ENCODE assay signal across 7 cellular contexts in the genomic region with DNA sequence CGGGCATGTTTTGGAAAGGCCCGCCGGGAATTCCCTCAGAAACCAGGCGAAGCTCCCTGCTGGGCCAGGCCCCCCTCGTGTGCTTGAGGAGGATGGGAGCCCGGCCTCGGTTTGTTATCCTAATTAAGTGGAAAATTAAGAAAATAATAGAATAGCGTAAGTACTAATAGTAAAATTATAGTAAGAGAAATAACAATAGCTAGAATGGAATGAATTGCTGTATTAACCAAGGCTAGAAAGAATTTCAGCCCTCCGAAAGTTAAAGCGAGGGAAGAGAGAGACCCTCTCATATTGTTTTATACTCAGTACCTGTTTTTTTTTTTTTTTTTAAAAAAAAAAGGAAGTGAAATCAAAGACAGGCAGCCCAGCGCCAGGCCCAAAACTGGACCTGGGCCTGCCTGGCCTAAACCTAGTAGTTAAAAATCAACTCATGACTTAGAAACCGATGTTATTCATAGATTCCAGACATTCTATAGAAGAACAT. TPM values are rescaled to one million over a fixed set of nuclear protein-coding genes. Genes with fewer than 3 reads are reported as not detected.
DNase-seq lines count a peak whose midpoint lies in the region; ATAC-seq, FAIRE-seq and TF ChIP-seq lines count a peak whose summit lies in the region.
"Not testable (repeated sequence)": the region's sequence is repeated elsewhere in the genome, so short reads cannot be mapped to it uniquely, and the experiment has no call there.

No MANE protein-coding gene starts in this region.

- H3K79me2 ChIP-seq in keratinocyte (ENCODE audit: control insufficient read depth, insufficient read depth, low read length): peaks cover 19% of the 10 kb centered on the region

- H3K4me3 ChIP-seq in keratinocyte (ENCODE audit: control insufficient read depth in 2 of 3, extremely low read depth in 1 of 3, insufficient read depth in 2 of 3, low read depth in 1 of 3, low read length in 3 of 3): peak overlapping the region; percentile 89 to 91 (median 91)
- peak overlapping the region; percentile 97 for H3K4me3 ChIP-seq in psoas muscle

- dilution Hi-C loops in keratinocyte (cut with MboI; ENCODE audit: extremely low pct_ligation_motif_present, low sequenced_read_pairs): loop anchor here (25.0 kb wide), 1 partner anchor 184 kb away; a partner anchor contains a TSS

- H3K4me2 ChIP-seq in keratinocyte (ENCODE audit: control insufficient read depth, extremely low read depth, insufficient read depth, low read depth, low read length): peak overlapping the region; percentile 86

- H3K4me1 ChIP-seq in keratinocyte (ENCODE audit: control insufficient read depth, extremely low read depth, insufficient read depth, low read length) (peaks cover 34% of the 10 kb centered on the region), psoas muscle (peaks cover 29% of the 10 kb centered on the region)

- CTCF ChIA-PET in activated B cell treated with CpG ODN at 0.5 μM for 24 hours (lab: Charles Lee): interaction anchor here (0.6 to 3.6 kb wide), 17 partner anchors 10 to 738 kb away, joined by 3 to 51 read pairs (median 4); a partner anchor contains a TSS

- H3K4me3 Mint-ChIP-seq in HFFc6 (peak overlapping the region; percentile 97), activated B cell treated with CpG ODN at 0.5 μM for 24 hours (peak overlapping the region; percentile 92)

- H3K27ac Mint-ChIP-seq in HFFc6 (peak overlapping the region; percentile 96), activated B cell treated with CpG ODN at 0.5 μM for 24 hours (peak overlapping the region; percentile 95)

- intact Hi-C loops in activated B cell treated with CpG ODN at 0.5 μM for 24 hours (cut with micrococcal nuclease) (loop anchor here (1.0 to 10.0 kb wide), 13 partner anchors 10 to 538 kb away; a partner anchor contains a TSS), psoas muscle (cut with DNase I) (loop anchor here in 1 of 2 donors (10.0 kb wide), 1 partner anchor 496 kb away; no protein-coding TSS in a partner anchor)

- not testable (repeated sequence) for H3K9me3 ChIP-seq in keratinocyte (ENCODE audit: control insufficient read depth, low read depth, low read length); psoas muscle

- peak overlapping the region; percentile 78 for H3K27ac ChIP-seq in cingulate gyrus (ENCODE audit: low read depth, low read length)
- peak overlapping the region; percentile 95 for H3K27ac ChIP-seq in keratinocyte (ENCODE audit: control insufficient read depth, insufficient read depth, low read length)
- H3K27ac ChIP-seq in psoas muscle: peak overlapping the region; percentile 100

- H3K4me1 Mint-ChIP-seq in HFFc6 (ENCODE audit: low read depth) (peaks cover 42% of the 10 kb centered on the region), activated B cell treated with CpG ODN at 0.5 μM for 24 hours (peaks cover 54% of the 10 kb centered on the region)

- H3K9me1 ChIP-seq in keratinocyte (ENCODE audit: control insufficient read depth, extremely low read depth, insufficient read depth, low read length): not testable (repeated sequence)

- H3K27me3 Mint-ChIP-seq in HFFc6 (ENCODE audit: insufficient read depth); activated B cell treated with CpG ODN at 0.5 μM for 24 hours: not testable (repeated sequence)

- WGBS in psoas muscle, 3 donors: 13 to 16% (median 15%) methylated on average over 12 of the region's 12 CpGs

- H4K20me1 ChIP-seq in keratinocyte (ENCODE audit: control insufficient read depth, extremely low read depth, insufficient read depth, low read length): not testable (repeated sequence)

- H3K27me3 ChIP-seq in keratinocyte (ENCODE audit: control insufficient read depth, extremely low read depth, insufficient read depth, low read length); psoas muscle (ENCODE audit: insufficient read depth in 3 of 3, low read length in 2 of 3): not testable (repeated sequence)

- H3K9me3 Mint-ChIP-seq in HFFc6, activated B cell treated with CpG ODN at 0.5 μM for 24 hours: not testable (repeated sequence)

- peak; percentile 30 for ATAC-seq in GM18868 (IDR thresholded peaks at IDR 0.05; ENCODE audit: unreplicated experiment)
- ATAC-seq in HG03558 (IDR thresholded peaks at IDR 0.05; ENCODE audit: extremely low read depth, unreplicated experiment): peak; percentile 17
- peak; percentile 25 for ATAC-seq in activated B cell treated with CpG ODN at 0.5 μM for 24 hours (ENCODE audit: low read depth)
- not testable (repeated sequence) for ATAC-seq in psoas muscle

- H2AFZ ChIP-seq in keratinocyte (ENCODE audit: control insufficient read depth, low read length): peak overlapping the region; percentile 29

- POLR2A ChIA-PET in activated B cell treated with CpG ODN at 0.5 μM for 24 hours (lab: Charles Lee): interaction anchor here (0.6 to 6.0 kb wide), 19 partner anchors 9 to 737 kb away, joined by 3 to 125 read pairs (median 10); a partner anchor contains a TSS

- TF ChIP-seq CTCF in HFFc6 (IDR thresholded peaks at IDR 0.05): peak; percentile 1; the same call in 1 of the 2 replicates
- TF ChIP-seq CTCF in activated B cell treated with CpG ODN at 0.5 μM for 24 hours (IDR thresholded peaks at IDR 0.05); keratinocyte (optimal IDR thresholded peaks at IDR 0.05 in 1 of 3, IDR thresholded peaks at IDR 0.05 in 1 of 3, conservative IDR thresholded peaks at IDR 0.05 in 1 of 3; ENCODE audit: extremely low read depth in 1 of 3, insufficient read depth in 2 of 3, low read length in 3 of 3); psoas muscle (IDR thresholded peaks at IDR 0.05): not testable (repeated sequence)

- H3K36me3 Mint-ChIP-seq in HFFc6 (ENCODE audit: low read depth) (peaks cover 34% of the 10 kb centered on the region), activated B cell treated with CpG ODN at 0.5 μM for 24 hours (ENCODE audit: low read depth) (peaks cover 37% of the 10 kb centered on the region)

- H3K36me3 ChIP-seq in keratinocyte (ENCODE audit: control insufficient read depth in 2 of 2, extremely low read depth in 1 of 2, insufficient read depth in 2 of 2, low read length in 2 of 2) (peaks cover 21 to 22% of the 10 kb centered on the region in 2 experiments), psoas muscle (ENCODE audit: insufficient read depth in 1 of 2, low read depth in 1 of 2) (peaks cover 0 to 40% of the 10 kb centered on the region in 2 donors)

- FAIRE-seq in keratinocyte (lab: Jason Lieb, UNC): not testable (repeated sequence)

- H3K9ac ChIP-seq in keratinocyte (ENCODE audit: control insufficient read depth, extremely low read depth, insufficient read depth, low read length): peak overlapping the region; percentile 93

- DNase-seq in HFFc6; activated B cell treated with CpG ODN at 0.5 μM for 24 hours; keratinocyte (ENCODE audit: low read depth, low spot score); psoas muscle: not testable (repeated sequence)

RNA-seq across cellular contexts. Expression of a gene that starts 0.5 kb away (rescaled TPM):
- total RNA-seq in HFFc6 (2021; fragmentation: NEBNext Ultra II Directional; extraction: Animal tissue kit (Norgen Biotek cat#: 25700)): 10 to 100 TPM; 26.4 to 32.8 (median 30.0) TPM
- total RNA-seq in activated B cell treated with CpG ODN at 0.5 μM for 24 hours (78.2 and 79.3 TPM in 2 replicates), psoas muscle (10 to 100 TPM; 20.6 to 29.4 (median 25.3) TPM)
- polyA plus RNA-seq in keratinocyte (33.7 to 48.2 TPM (median 41.7 TPM) in 3 replicates), psoas muscle (10 to 100 TPM; 25.0 to 61.2 (median 46.3) TPM)
- 11.2 TPM for polyA plus RNA-seq in keratinocyte (2011; ENCODE audit: low read depth)
- 29.7 and 33.8 TPM in 2 replicates for polyA plus RNA-seq in keratinocyte (2011; cell fraction: cytosol; rRNA removed)
- 32.2 and 35.9 TPM in 2 replicates for polyA plus RNA-seq in keratinocyte (2011; cell fraction: nucleus; rRNA removed)
- polyA plus RNA-seq in keratinocyte (2012; ENCODE audit: low replicate concordance): 12.1 and 43.9 TPM in 2 replicates
- 27.2 to 40.4 TPM (median 35.3 TPM) in 3 replicates for polyA minus RNA-seq in keratinocyte
- polyA minus RNA-seq in keratinocyte (2011; cell fraction: cytosol; rRNA and poly(A)+ RNA removed): 23.6 TPM
- polyA minus RNA-seq in keratinocyte (2011; cell fraction: nucleus; rRNA and poly(A)+ RNA removed): 15.2 and 29.2 TPM in 2 replicates

RNA-seq across cellular contexts. Expression of a gene that starts 23.2 kb away (rescaled TPM):
- 1 to 10 TPM in 4 of 6 experiments, under 1 TPM in 2; 0.47 to 2.2 (median 1.6) TPM for total RNA-seq in HFFc6 (2021; fragmentation: NEBNext Ultra II Directional; extraction: Animal tissue kit (Norgen Biotek cat#: 25700))
- total RNA-seq in activated B cell treated with CpG ODN at 0.5 μM for 24 hours (18.6 and 20.9 TPM in 2 replicates), psoas muscle (100 to 1,000 TPM in 1 of 4 donors, 10 to 100 TPM in 3; 67.0 to 106 (median 74.0) TPM)
- polyA plus RNA-seq in keratinocyte (0.17 to 0.48 TPM (median 0.45 TPM) in 3 replicates), psoas muscle (10 to 100 TPM; 25.4 to 62.1 (median 52.5) TPM)
- 0.12 TPM for polyA plus RNA-seq in keratinocyte (2011; ENCODE audit: low read depth)
- 0.22 and 0.27 TPM in 2 replicates for polyA plus RNA-seq in keratinocyte (2011; cell fraction: cytosol; rRNA removed)
- 0.99 and 1.0 TPM in 2 replicates for polyA plus RNA-seq in keratinocyte (2011; cell fraction: nucleus; rRNA removed)
- 4.1 and 9.3 TPM in 2 replicates for polyA plus RNA-seq in keratinocyte (2012; ENCODE audit: low replicate concordance)
- 0.20 to 0.54 TPM in 2 of 3 replicates, not detected in the other for polyA minus RNA-seq in keratinocyte
- not detected for polyA minus RNA-seq in keratinocyte (2011; cell fraction: cytosol; rRNA and poly(A)+ RNA removed)
- 0.63 and 1.2 TPM in 2 replicates for polyA minus RNA-seq in keratinocyte (2011; cell fraction: nucleus; rRNA and poly(A)+ RNA removed)

RNA-seq across cellular contexts. Expression of a gene that starts 40.3 kb away (rescaled TPM):
- 10 to 100 TPM in 4 of 6 experiments, 1 to 10 TPM in 2; 7.5 to 12.4 (median 10.4) TPM for total RNA-seq in HFFc6 (2021; fragmentation: NEBNext Ultra II Directional; extraction: Animal tissue kit (Norgen Biotek cat#: 25700))
- total RNA-seq in activated B cell treated with CpG ODN at 0.5 μM for 24 hours (59.5 and 60.1 TPM in 2 replicates), psoas muscle (10 to 100 TPM in 1 of 4 donors, 1 to 10 TPM in 3; 4.8 to 23.6 (median 8.5) TPM)
- polyA plus RNA-seq in keratinocyte (19.1 to 34.6 TPM (median 22.5 TPM) in 3 replicates), psoas muscle (1 to 10 TPM; 2.7 to 4.0 (median 2.8) TPM)
- polyA plus RNA-seq in keratinocyte (2011; ENCODE audit: low read depth): 5.4 TPM
- 7.9 and 9.4 TPM in 2 replicates for polyA plus RNA-seq in keratinocyte (2011; cell fraction: cytosol; rRNA removed)
- polyA plus RNA-seq in keratinocyte (2011; cell fraction: nucleus; rRNA removed): 50.6 and 63.8 TPM in 2 replicates
- 7.9 and 14.5 TPM in 2 replicates for polyA plus RNA-seq in keratinocyte (2012; ENCODE audit: low replicate concordance)
- polyA minus RNA-seq in keratinocyte: 36.6 to 50.8 TPM (median 38.5 TPM) in 3 replicates
- 17.1 TPM for polyA minus RNA-seq in keratinocyte (2011; cell fraction: cytosol; rRNA and poly(A)+ RNA removed)
- polyA minus RNA-seq in keratinocyte (2011; cell fraction: nucleus; rRNA and poly(A)+ RNA removed): 26.6 and 35.0 TPM in 2 replicates
